ENCODE assay signal across 23 cellular contexts in the genomic region with DNA sequence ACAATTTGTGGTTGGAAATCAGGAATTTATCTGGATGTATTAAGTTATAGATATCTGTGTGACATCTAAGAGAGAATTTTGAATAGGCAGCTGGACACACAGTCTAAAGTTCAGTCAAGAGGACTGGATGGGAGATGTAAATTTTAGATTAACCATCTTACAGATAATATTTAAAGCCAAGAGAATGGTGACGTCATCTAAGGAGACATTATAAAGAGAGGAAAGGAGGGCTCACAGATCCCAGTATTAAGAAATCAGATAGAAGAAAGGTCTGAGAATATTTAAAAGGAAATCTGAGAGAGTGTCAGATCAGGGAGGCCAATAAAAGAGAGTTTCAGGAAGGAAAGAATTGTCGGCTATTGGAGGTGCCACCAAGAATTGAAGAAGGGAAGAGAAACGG. TPM values are rescaled to one million over a fixed set of nuclear protein-coding genes. Genes with fewer than 3 reads are reported as not detected.
"Had no signal": no experiment of that assay in that cellular context is flagged by ENCODE, and none has a peak within 500 bp of the region (broad histone marks: within the 10 kb centered on the region; RNA-seq: fewer than 3 reads in every experiment).

No MANE protein-coding gene starts in this region.

- H3K27me3 ChIP-seq: MG63, SJSA1 had no signal

- DNase-seq: Karpas-422, KG1, MG63, NCI-H1092, NCI-H1105 treated with DMSO at 0.1 percent for 48 hours, NCI-H1417 treated with DMSO at 0.1 percent for 48 hours, NCI-H146, NCI-H1694 treated with DMSO at 0.1 percent for 48 hours, NCI-H1930, NCI-H2081, NCI-H2107, NCI-H2227 treated with DMSO at 0.1 percent for 48 hours, NCI-H510A, NCI-H524 treated with DMSO at 0.1 percent for 48 hours, NCI-H69, NCI-H774, Right ventricle myocardium superior, RPMI8226, SIG-M5, SK-N-SH, SW 1271 had no signal

- H3K4me1 ChIP-seq: SJSA1 had no signal

- H3K36me3 ChIP-seq: MG63, SJSA1 had no signal

- H3K4me3 ChIP-seq: MG63, SJSA1 had no signal

- H3K4me2 ChIP-seq: SK-N-SH had no signal

- H3K9me3 ChIP-seq: MG63, SJSA1, SK-N-SH had no signal

- H3K27ac ChIP-seq: SJSA1 had no signal

- H3K9ac ChIP-seq: SK-N-SH had no signal

RNA-seq across cellular contexts. Expression of a gene that starts 9.4 kb away (rescaled TPM):
- total RNA-seq: HT1080, SJSA1 had no signal
